Comparison of ENCODE assay signal across 16 cellular contexts in genomic region chr20:38932457-38933120, GRCh38. TPM values are rescaled to one million over a fixed set of nuclear protein-coding genes. Genes with fewer than 3 reads are reported as not detected.
A peak's percentile ranks its signal among the peaks of the same experiment; 100 is the strongest.
DNase-seq lines count a peak whose midpoint lies in the region; ATAC-seq, FAIRE-seq and TF ChIP-seq lines count a peak whose summit lies in the region.
"Had no signal": no experiment of that assay in that cellular context is flagged by ENCODE, and none has a peak within 500 bp of the region (broad histone marks: within the 10 kb centered on the region; RNA-seq: fewer than 3 reads in every experiment).

No MANE protein-coding gene starts in this region.

- no peaks in the 10 kb centered on the region for H3K27me3 ChIP-seq in small intestine (ENCODE audit: control insufficient read depth in 2 of 2, insufficient read depth in 2 of 2, low read length in 2 of 2)

- H3K27ac Mint-ChIP-seq in T-helper 17 cell: no peak overlapping the region
- H3K27ac Mint-ChIP-seq: natural killer cell; T-helper 1 cell treated with Interleukin-12 subunit alpha and Interleukin-12 subunit beta and Interleukin-4 antibody, amounts not matched to agents 30 μg/mL and 1 μg/mL, for 36 hours had no signal

- ATAC-seq in GM21825 (IDR thresholded peaks at IDR 0.05; ENCODE audit: unreplicated experiment): no peak
- no peak for ATAC-seq in GM21576 (IDR thresholded peaks at IDR 0.05; ENCODE audit: unreplicated experiment)
- ATAC-seq in T-helper 17 cell: no peak
- ATAC-seq: natural killer cell had no signal

- TF ChIP-seq CTCF in HEK293 (tag by site-specific recombination; IDR thresholded peaks at IDR 0.05): no peak

- H3K4me1 Mint-ChIP-seq in T-helper 17 cell: peaks cover 11% of the 10 kb centered on the region

- 82 to 88% (median 85%) methylated on average over 9 of the region's 9 CpGs for WGBS in small intestine, 3 donors

- H3K27me3 Mint-ChIP-seq in T-helper 17 cell: no peaks in the 10 kb centered on the region
- H3K27me3 Mint-ChIP-seq: central memory CD8-positive, alpha-beta T cell had no signal

- H3K36me3 ChIP-seq in HEK293 (ENCODE audit: control insufficient read depth in 2 of 2, insufficient read depth in 1 of 2, low read length in 2 of 2) (peaks cover 3 to 58% of the 10 kb centered on the region in 2 experiments; a peak in 2 of 3 replicates), small intestine (ENCODE audit: control insufficient read depth in 2 of 2, insufficient read depth in 2 of 2, low read length in 2 of 2) (no peaks in the 10 kb centered on the region)
- H3K36me3 ChIP-seq: thoracic aorta had no signal

- H3K27ac ChIP-seq in HEK293 (ENCODE audit: extremely low read depth, low read depth, low read length) (no peak overlapping the region), small intestine (ENCODE audit: low read depth in 1 of 2, low read length in 1 of 2) (no peak overlapping the region)
- H3K27ac ChIP-seq: KMS-11, thoracic aorta had no signal

- H3K4me1 ChIP-seq in HEK293 (ENCODE audit: control insufficient read depth, insufficient read depth, low read length) (peaks cover 4% of the 10 kb centered on the region; the same call in 1 of the 2 replicates), small intestine (ENCODE audit: control insufficient read depth in 2 of 2, insufficient read depth in 1 of 2, low read depth in 1 of 2, low read length in 1 of 2) (no peaks in the 10 kb centered on the region)

- POLR2A ChIA-PET in HEK293 (lab: Yijun Ruan, JAX): interaction anchor here (1.0 kb wide), 1 partner anchor 30 kb away, joined by 3 read pairs; the partner anchor contains the start of gene DHX35

- H3K4me3 ChIP-seq in HEK293 (ENCODE audit: low read depth, low read length): no peak overlapping the region
- no peak overlapping the region for H3K4me3 ChIP-seq in small intestine (ENCODE audit: low read depth in 1 of 2, low read length in 2 of 2)
- H3K4me3 ChIP-seq: thoracic aorta had no signal

- H3K36me3 Mint-ChIP-seq in T-helper 17 cell (ENCODE audit: low read depth): no peaks in the 10 kb centered on the region
- H3K36me3 Mint-ChIP-seq: natural killer cell had no signal

- H3K4me3 Mint-ChIP-seq in T-helper 17 cell: no peak overlapping the region
- H3K4me3 Mint-ChIP-seq: central memory CD8-positive, alpha-beta T cell; natural killer cell; T-helper 1 cell treated with Interleukin-12 subunit alpha and Interleukin-12 subunit beta and Interleukin-4 antibody, amounts not matched to agents 30 μg/mL and 1 μg/mL, for 36 hours had no signal

- peak; percentile 57 for DNase-seq in AG08396 (ENCODE audit: low spot score)
- DNase-seq in astrocyte of the hippocampus (ENCODE audit: low read depth, low spot score): peak; percentile 62
- peak; percentile 36 for DNase-seq in hepatic stellate cell (ENCODE audit: low spot score)
- DNase-seq in T-helper 17 cell: no peak
- DNase-seq in small intestine: no peak
- DNase-seq: activated CD8-positive, alpha-beta memory T cell treated with anti-CD3 and anti-CD28 coated beads, Interleukin-2, amount 50 U/mL, for 48 hours; natural killer cell; NCI-H69; stimulated activated CD4-positive, alpha-beta T cell treated with anti-CD3 and anti-CD28 coated beads, Interleukin-4, amount 100 ng/mL, for 4 hours had no signal

- CTCF ChIA-PET in HEK293 (lab: Yijun Ruan, JAX): no interaction called here

- no peak for FAIRE-seq in small intestine (lab: Jason Lieb, UNC)

- H3K9me3 ChIP-seq in HEK293 (ENCODE audit: control insufficient read depth, insufficient read depth, low read depth, low read length): no peaks in the 10 kb centered on the region
- no peaks in the 10 kb centered on the region for H3K9me3 ChIP-seq in T-helper 17 cell (ENCODE audit: control insufficient read depth, low read length, poor library complexity, severe bottlenecking)
- no peaks in the 10 kb centered on the region for H3K9me3 ChIP-seq in small intestine (ENCODE audit: control insufficient read depth, low read depth)
- H3K9me3 ChIP-seq: thoracic aorta had no signal

TF ChIP-seq in HEK293, 187 proteins besides CTCF, POLR2A, EP300 and RAD21:
- TF ChIP-seq ATF2 (tag by site-specific recombination; IDR thresholded peaks at IDR 0.05; ENCODE audit: low read depth) (0 out of 2 replicates have a peak, but pooled peaks have one; percentile 3), ZBTB48 (tag by site-specific recombination; IDR thresholded peaks at IDR 0.05) (no peak)

RNA-seq across cellular contexts. Expression of gene FAM83D, which starts 6.4 kb away (rescaled TPM):
- 1 to 10 TPM; 2.1 to 3.3 TPM for total RNA-seq in T-helper 17 cell
- polyA plus RNA-seq in small intestine: 10 to 100 TPM in 1 of 3 donors, 1 to 10 TPM in 2; 1.1 to 11.6 (median 2.5) TPM

RNA-seq across cellular contexts. Expression of gene DHX35, which starts 29.6 kb away (rescaled TPM):
- 1 to 10 TPM; 8.0 to 9.9 TPM for total RNA-seq in T-helper 17 cell
- polyA plus RNA-seq in small intestine: 1 to 10 TPM; 6.5 to 8.9 (median 8.1) TPM

Comparison
In these comparisons a context has a peak if more than half of its experiments do, and no peak if none do; other contexts are left out.
1. DNase-seq: peak in AG08396 (single experiment), astrocyte of the hippocampus (single experiment) and hepatic stellate cell (single experiment); none in T-helper 17 cell (0 of 3) and small intestine (single experiment).